ENCODE assay signal across 1 cellular context in the genomic region with DNA sequence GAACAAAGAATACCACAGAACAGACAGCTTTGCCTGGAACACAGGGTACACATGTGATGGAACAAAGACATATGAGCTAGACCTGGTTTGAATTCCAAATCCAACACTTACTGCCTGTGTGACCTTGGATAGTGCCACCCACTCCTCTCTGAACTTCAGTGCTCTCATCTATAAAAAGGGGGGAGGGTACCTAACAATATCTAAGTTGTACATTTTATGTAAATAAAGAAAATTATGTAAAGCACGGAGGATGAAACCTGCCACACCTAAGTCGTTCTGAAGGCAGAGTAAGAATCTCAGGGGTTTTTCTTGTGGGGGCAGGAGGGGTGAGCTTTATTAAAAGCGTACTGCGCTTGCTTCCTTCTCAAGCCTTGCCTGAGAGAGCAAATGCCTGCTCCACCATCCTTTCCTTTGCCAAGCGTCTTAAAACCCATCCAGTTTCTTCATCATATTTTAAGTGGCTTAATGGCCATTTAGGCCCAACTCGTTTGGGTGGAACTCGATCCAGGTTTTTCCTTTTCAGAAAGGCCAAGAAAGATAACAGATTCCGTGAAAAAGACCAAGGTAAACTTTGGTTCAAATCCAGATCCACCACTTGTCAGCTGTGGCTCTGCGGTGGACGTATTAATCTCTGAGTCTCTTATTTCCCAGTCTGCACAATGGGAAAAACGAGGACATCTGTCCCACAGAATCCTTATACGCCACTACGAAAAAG.
TF ChIP-seq lines count a peak whose summit lies in the region.

No MANE protein-coding gene starts in this region.

TF ChIP-seq in GM12878, 131 proteins besides CTCF, POLR2A, EP300 and RAD21:
- no peak for TF ChIP-seq ZSCAN29 (IDR thresholded peaks at IDR 0.05)
- TF ChIP-seq, protein P1, sequence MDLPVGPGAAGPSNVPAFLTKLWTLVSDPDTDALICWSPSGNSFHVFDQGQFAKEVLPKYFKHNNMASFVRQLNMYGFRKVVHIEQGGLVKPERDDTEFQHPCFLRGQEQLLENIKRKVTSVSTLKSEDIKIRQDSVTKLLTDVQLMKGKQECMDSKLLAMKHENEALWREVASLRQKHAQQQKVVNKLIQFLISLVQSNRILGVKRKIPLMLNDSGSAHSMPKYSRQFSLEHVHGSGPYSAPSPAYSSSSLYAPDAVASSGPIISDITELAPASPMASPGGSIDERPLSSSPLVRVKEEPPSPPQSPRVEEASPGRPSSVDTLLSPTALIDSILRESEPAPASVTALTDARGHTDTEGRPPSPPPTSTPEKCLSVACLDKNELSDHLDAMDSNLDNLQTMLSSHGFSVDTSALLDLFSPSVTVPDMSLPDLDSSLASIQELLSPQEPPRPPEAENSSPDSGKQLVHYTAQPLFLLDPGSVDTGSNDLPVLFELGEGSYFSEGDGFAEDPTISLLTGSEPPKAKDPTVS (IDR thresholded peaks at IDR 0.05; ENCODE audit: low read depth, low read length), result no peak
- TF ChIP-seq GABPA (IDR thresholded peaks at IDR 0.05; ENCODE audit: low read depth), result no peak
- TF ChIP-seq, protein P2, sequence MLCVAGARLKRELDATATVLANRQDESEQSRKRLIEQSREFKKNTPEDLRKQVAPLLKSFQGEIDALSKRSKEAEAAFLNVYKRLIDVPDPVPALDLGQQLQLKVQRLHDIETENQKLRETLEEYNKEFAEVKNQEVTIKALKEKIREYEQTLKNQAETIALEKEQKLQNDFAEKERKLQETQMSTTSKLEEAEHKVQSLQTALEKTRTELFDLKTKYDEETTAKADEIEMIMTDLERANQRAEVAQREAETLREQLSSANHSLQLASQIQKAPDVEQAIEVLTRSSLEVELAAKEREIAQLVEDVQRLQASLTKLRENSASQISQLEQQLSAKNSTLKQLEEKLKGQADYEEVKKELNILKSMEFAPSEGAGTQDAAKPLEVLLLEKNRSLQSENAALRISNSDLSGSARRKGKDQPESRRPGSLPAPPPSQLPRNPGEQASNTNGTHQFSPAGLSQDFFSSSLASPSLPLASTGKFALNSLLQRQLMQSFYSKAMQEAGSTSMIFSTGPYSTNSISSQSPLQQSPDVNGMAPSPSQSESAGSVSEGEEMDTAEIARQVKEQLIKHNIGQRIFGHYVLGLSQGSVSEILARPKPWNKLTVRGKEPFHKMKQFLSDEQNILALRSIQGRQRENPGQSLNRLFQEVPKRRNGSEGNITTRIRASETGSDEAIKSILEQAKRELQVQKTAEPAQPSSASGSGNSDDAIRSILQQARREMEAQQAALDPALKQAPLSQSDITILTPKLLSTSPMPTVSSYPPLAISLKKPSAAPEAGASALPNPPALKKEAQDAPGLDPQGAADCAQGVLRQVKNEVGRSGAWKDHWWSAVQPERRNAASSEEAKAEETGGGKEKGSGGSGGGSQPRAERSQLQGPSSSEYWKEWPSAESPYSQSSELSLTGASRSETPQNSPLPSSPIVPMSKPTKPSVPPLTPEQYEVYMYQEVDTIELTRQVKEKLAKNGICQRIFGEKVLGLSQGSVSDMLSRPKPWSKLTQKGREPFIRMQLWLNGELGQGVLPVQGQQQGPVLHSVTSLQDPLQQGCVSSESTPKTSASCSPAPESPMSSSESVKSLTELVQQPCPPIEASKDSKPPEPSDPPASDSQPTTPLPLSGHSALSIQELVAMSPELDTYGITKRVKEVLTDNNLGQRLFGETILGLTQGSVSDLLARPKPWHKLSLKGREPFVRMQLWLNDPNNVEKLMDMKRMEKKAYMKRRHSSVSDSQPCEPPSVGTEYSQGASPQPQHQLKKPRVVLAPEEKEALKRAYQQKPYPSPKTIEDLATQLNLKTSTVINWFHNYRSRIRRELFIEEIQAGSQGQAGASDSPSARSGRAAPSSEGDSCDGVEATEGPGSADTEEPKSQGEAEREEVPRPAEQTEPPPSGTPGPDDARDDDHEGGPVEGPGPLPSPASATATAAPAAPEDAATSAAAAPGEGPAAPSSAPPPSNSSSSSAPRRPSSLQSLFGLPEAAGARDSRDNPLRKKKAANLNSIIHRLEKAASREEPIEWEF (IDR thresholded peaks at IDR 0.05; ENCODE audit: insufficient replicate concordance, low read depth, low read length), result no peak
- TF ChIP-seq TBL1XR1 (IDR thresholded peaks at IDR 0.05; ENCODE audit: low read depth, low read length), result no peak
- no peak for TF ChIP-seq SPI1 (IDR thresholded peaks at IDR 0.05; ENCODE audit: borderline replicate concordance, insufficient read depth, low read depth, low read length)
- TF ChIP-seq SMARCA5 (IDR thresholded peaks at IDR 0.05), result no peak
- TF ChIP-seq EGR1 (IDR thresholded peaks at IDR 0.05; ENCODE audit: borderline replicate concordance in 1 of 2, low read depth in 2 of 2, low read length in 2 of 2), result no peak
- TF ChIP-seq, protein P3, sequence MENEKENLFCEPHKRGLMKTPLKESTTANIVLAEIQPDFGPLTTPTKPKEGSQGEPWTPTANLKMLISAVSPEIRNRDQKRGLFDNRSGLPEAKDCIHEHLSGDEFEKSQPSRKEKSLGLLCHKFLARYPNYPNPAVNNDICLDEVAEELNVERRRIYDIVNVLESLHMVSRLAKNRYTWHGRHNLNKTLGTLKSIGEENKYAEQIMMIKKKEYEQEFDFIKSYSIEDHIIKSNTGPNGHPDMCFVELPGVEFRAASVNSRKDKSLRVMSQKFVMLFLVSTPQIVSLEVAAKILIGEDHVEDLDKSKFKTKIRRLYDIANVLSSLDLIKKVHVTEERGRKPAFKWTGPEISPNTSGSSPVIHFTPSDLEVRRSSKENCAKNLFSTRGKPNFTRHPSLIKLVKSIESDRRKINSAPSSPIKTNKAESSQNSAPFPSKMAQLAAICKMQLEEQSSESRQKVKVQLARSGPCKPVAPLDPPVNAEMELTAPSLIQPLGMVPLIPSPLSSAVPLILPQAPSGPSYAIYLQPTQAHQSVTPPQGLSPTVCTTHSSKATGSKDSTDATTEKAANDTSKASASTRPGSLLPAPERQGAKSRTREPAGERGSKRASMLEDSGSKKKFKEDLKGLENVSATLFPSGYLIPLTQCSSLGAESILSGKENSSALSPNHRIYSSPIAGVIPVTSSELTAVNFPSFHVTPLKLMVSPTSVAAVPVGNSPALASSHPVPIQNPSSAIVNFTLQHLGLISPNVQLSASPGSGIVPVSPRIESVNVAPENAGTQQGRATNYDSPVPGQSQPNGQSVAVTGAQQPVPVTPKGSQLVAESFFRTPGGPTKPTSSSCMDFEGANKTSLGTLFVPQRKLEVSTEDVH (IDR thresholded peaks at IDR 0.05; ENCODE audit: low read depth, partially characterized antibody), result no peak
- TF ChIP-seq ASH2L (IDR thresholded peaks at IDR 0.05; ENCODE audit: borderline replicate concordance, low read depth), result no peak
- no peak for TF ChIP-seq RELA (IDR thresholded peaks at IDR 0.05; ENCODE audit: borderline replicate concordance, partially characterized antibody)
